Comparison of ENCODE assay signal across 15 cellular contexts in genomic region chr9:99737649-99738048, GRCh38.
A peak's percentile ranks its signal among the peaks of the same experiment; 100 is the strongest.
DNase-seq lines count a peak whose midpoint lies in the region; ATAC-seq lines count a peak whose summit lies in the region.
"Had no signal": no experiment of that assay in that cellular context is flagged by ENCODE, and none has a peak within 500 bp of the region (broad histone marks: within the 10 kb centered on the region; RNA-seq: fewer than 3 reads in every experiment).

No MANE protein-coding gene starts in this region.

- no peaks in the 10 kb centered on the region for H3K36me3 Mint-ChIP-seq in T-cell
- H3K36me3 Mint-ChIP-seq: CD8-positive, alpha-beta T cell had no signal

- CTCF ChIA-PET in T-cell (lab: Charles Lee): no interaction called here

- DNase-seq in NCI-H1417 (lab: John Stamatoyannopoulos, UW) (peak in 2 of 3 experiments; percentile 31 to 50), NCI-H1417 treated with DMSO at 0.1 percent for 48 hours (lab: John Stamatoyannopoulos, UW) (no peak), NCI-H774 (lab: John Stamatoyannopoulos, UW) (peak; percentile 10), putamen (ENCODE audit: low spot score) (peak; percentile 10), T-cell (no peak)
- DNase-seq: AML-193; Caco-2; Calu3; CD4-positive, alpha-beta T cell; CD8-positive, alpha-beta T cell; DMS79 treated with DMSO at 0.1 percent for 48 hours; GF-D8 had no signal

- no peaks in the 10 kb centered on the region for H3K9me3 Mint-ChIP-seq in T-cell
- H3K9me3 Mint-ChIP-seq: CD4-positive, alpha-beta T cell; CD8-positive, alpha-beta T cell had no signal

- POLR2A ChIA-PET in T-cell (lab: Charles Lee): no interaction called here

- no peak overlapping the region for H3K4me3 Mint-ChIP-seq in T-cell
- H3K4me3 Mint-ChIP-seq: B cell; CD4-positive, alpha-beta T cell; CD8-positive, alpha-beta T cell had no signal

- H3K4me1 Mint-ChIP-seq in T-cell: peaks cover 0 to 2% (median 0%) of the 10 kb centered on the region in 3 donors

- peaks cover 3 to 13% of the 10 kb centered on the region in 2 donors for H3K27me3 Mint-ChIP-seq in T-cell

- ATAC-seq in T-cell (replicated peaks in 1 of 4): no peak
- ATAC-seq: A549; CD8-positive, alpha-beta T cell; GM12878 had no signal

- H3K27ac Mint-ChIP-seq in T-cell: no peak overlapping the region
- H3K27ac Mint-ChIP-seq: B cell; CD4-positive, alpha-beta T cell; CD8-positive, alpha-beta T cell had no signal

Comparison
In these comparisons a context has a peak if more than half of its experiments do, and no peak if none do; other contexts are left out.
1. DNase-seq: peak in NCI-H1417 (2 of 3), NCI-H774 (single experiment) and putamen (single experiment); none in NCI-H1417 treated with DMSO at 0.1 percent for 48 hours (single experiment) and T-cell (0 of 34).